Comparison of ENCODE assay signal across 13 cellular contexts in genomic region chr10:31774291-31774900, GRCh38.
DNase-seq lines count a peak whose midpoint lies in the region; ATAC-seq and TF ChIP-seq lines count a peak whose summit lies in the region.
"Had no signal": no experiment of that assay in that cellular context is flagged by ENCODE, and none has a peak within 500 bp of the region (broad histone marks: within the 10 kb centered on the region; RNA-seq: fewer than 3 reads in every experiment).

No MANE protein-coding gene starts in this region.

- H3K9me3 ChIP-seq in Panc1 (ENCODE audit: control insufficient read depth, insufficient read depth, low read depth, low read length): no peaks in the 10 kb centered on the region

- no TSS peak for BruUV-seq in Panc1 (replicated peaks; lab: Mats Ljungman, UMichigan)

- TF ChIP-seq CTCF in Panc1 (IDR thresholded peaks at IDR 0.05): no peak

- POLR2A ChIA-PET in Panc1 (lab: Charles Lee): interaction anchor here (0.5 kb wide), 1 partner anchor 152 kb away, joined by 3 read pairs; no protein-coding TSS in a partner anchor

- no peak overlapping the region; the same call in none of the 2 replicates for H3K27ac ChIP-seq in Panc1 (ENCODE audit: low read length)
- H3K27ac ChIP-seq: left lung had no signal

- CTCF ChIA-PET in Panc1 (lab: Charles Lee): no interaction called here

- no peak overlapping the region for H3K4me3 ChIP-seq in Panc1 (ENCODE audit: low read depth in 2 of 2, low read length in 2 of 2)
- H3K4me3 ChIP-seq: left lung had no signal

- H3K4me1 ChIP-seq in Panc1 (ENCODE audit: control insufficient read depth, insufficient read depth, low read length): peaks cover 5% of the 10 kb centered on the region; the same call in 1 of the 2 replicates
- H3K4me1 ChIP-seq: left lung had no signal

- DNase-seq in NCI-H1092 treated with DMSO at 0.1 percent for 48 hours (lab: John Stamatoyannopoulos, UW): peak; percentile 44
- no peak for DNase-seq in Panc1 (ENCODE audit: low read depth, low spot score)
- peak; percentile 31 for DNase-seq in iPS-NIHi7 (ENCODE audit: extremely low spot score)
- DNase-seq in retina: peak; percentile 89
- no peak for DNase-seq in NCI-H526 treated with DMSO at 0.1 percent for 48 hours (lab: John Stamatoyannopoulos, UW)
- no peak for DNase-seq in effector CD4-positive, alpha-beta T cell
- DNase-seq: CD4-positive, CD25-positive, alpha-beta regulatory T cell; EL; hippocampal formation; Kasumi-1; NCI-H187 treated with DMSO at 0.1 percent for 48 hours had no signal

- no peaks in the 10 kb centered on the region for H3K27me3 ChIP-seq in Panc1 (ENCODE audit: control insufficient read depth, insufficient read depth, low read length)
- H3K27me3 ChIP-seq: left lung had no signal

- intact Hi-C loops in Panc1 (cut with micrococcal nuclease; ENCODE audit: unreplicated experiment): no loop called here

- in situ Hi-C loops in Panc1 (cut with HindIII; ENCODE audit: low pct_unique_long_range_greater_than_20kb, low sequenced_read_pairs): no loop called here

- peak; percentile 46; the same call in 1 of the 2 replicates for ATAC-seq in Panc1
- no peak for ATAC-seq in HG02870 (IDR thresholded peaks at IDR 0.05; ENCODE audit: unreplicated experiment)
- ATAC-seq: left lung had no signal

- H3K36me3 ChIP-seq in Panc1 (ENCODE audit: control insufficient read depth, insufficient read depth, low read length): no peaks in the 10 kb centered on the region
- H3K36me3 ChIP-seq: left lung had no signal

Comparison
In these comparisons a context has a peak if more than half of its experiments do, and no peak if none do; other contexts are left out.
1. DNase-seq: peak in NCI-H1092 treated with DMSO at 0.1 percent for 48 hours (single experiment), iPS-NIHi7 (single experiment) and retina (single experiment); none in Panc1 (single experiment), NCI-H526 treated with DMSO at 0.1 percent for 48 hours (single experiment) and effector CD4-positive, alpha-beta T cell (single experiment).